In genomic region chr1:220044683-220045355, GRCh38 we compare ENCODE assay signal across 8 cellular contexts. TPM values are rescaled to one million over a fixed set of nuclear protein-coding genes. Genes with fewer than 3 reads are reported as not detected.
DNase-seq lines count a peak whose midpoint lies in the region; ATAC-seq and TF ChIP-seq lines count a peak whose summit lies in the region.

No MANE protein-coding gene starts in this region.

- no peaks in the 10 kb centered on the region for H3K27me3 Mint-ChIP-seq in activated CD4-positive, alpha-beta memory T cell treated with anti-CD3 and anti-CD28 coated beads, Interleukin-2, amount 10 ng/mL, durations not matched to agents 7 days and 5 days
- no peaks in the 10 kb centered on the region for H3K27me3 Mint-ChIP-seq in type B pancreatic cell

- H3K4me3 ChIP-seq in heart left ventricle (peak overlapping the region in 8 of 12 donors; percentile 67 to 97 (median 88)), iPS-18c (ENCODE audit: insufficient read depth, low read depth, low read length) (peak overlapping the region; percentile 96; the same call in 1 of the 2 replicates)

- H3K9me3 ChIP-seq in heart left ventricle (no peaks in the 10 kb centered on the region), iPS-18c (ENCODE audit: control insufficient read depth, insufficient read depth, low read length) (peaks cover 4% of the 10 kb centered on the region)

- CTCF ChIA-PET in activated CD4-positive, alpha-beta memory T cell treated with anti-CD3 and anti-CD28 coated beads, Interleukin-2, amount 10 ng/mL, durations not matched to agents 7 days and 5 days (lab: Charles Lee) = interaction anchor here (0.6 kb wide), 1 partner anchor 72 kb away, joined by 3 read pairs; no protein-coding TSS in a partner anchor

- intact Hi-C loops in heart left ventricle (cut with DNase I) = loop anchor here in 3 of 10 donors (5.0 kb wide), 2 partner anchors 42 to 47 kb away; partner anchors contain the start of genes IARS2 (in 2 of the 3) and BPNT1 (in 1 of the 3)
- intact Hi-C loops in Right ventricle myocardium superior (cut with DNase I) = no loop called here

- H3K27ac ChIP-seq in heart left ventricle = peak overlapping the region in 1 of 12 donors; percentile 86

- peaks cover 0 to 15% (median 8%) of the 10 kb centered on the region in 9 donors for H3K36me3 ChIP-seq in heart left ventricle

- ATAC-seq in heart left ventricle (no peak), Right ventricle myocardium superior (ENCODE audit: poor library complexity) (no peak), GM21737 (IDR thresholded peaks at IDR 0.05; ENCODE audit: unreplicated experiment) (no peak), GM18907 (IDR thresholded peaks at IDR 0.05; ENCODE audit: unreplicated experiment) (no peak), HG03439 (IDR thresholded peaks at IDR 0.05; ENCODE audit: unreplicated experiment) (no peak)

- H3K4me3 Mint-ChIP-seq in activated CD4-positive, alpha-beta memory T cell treated with anti-CD3 and anti-CD28 coated beads, Interleukin-2, amount 10 ng/mL, durations not matched to agents 7 days and 5 days = peak overlapping the region; percentile 95
- H3K4me3 Mint-ChIP-seq in type B pancreatic cell = peak overlapping the region; percentile 94

- H3K4me1 Mint-ChIP-seq in activated CD4-positive, alpha-beta memory T cell treated with anti-CD3 and anti-CD28 coated beads, Interleukin-2, amount 10 ng/mL, durations not matched to agents 7 days and 5 days = peaks cover 45% of the 10 kb centered on the region
- peaks cover 14% of the 10 kb centered on the region for H3K4me1 Mint-ChIP-seq in type B pancreatic cell (ENCODE audit: unreplicated experiment)

- no peak for TF ChIP-seq POLR2A in heart left ventricle (IDR thresholded peaks at IDR 0.05)

- H3K36me3 Mint-ChIP-seq in activated CD4-positive, alpha-beta memory T cell treated with anti-CD3 and anti-CD28 coated beads, Interleukin-2, amount 10 ng/mL, durations not matched to agents 7 days and 5 days (ENCODE audit: low read depth) = peaks cover 22% of the 10 kb centered on the region
- peaks cover 5% of the 10 kb centered on the region for H3K36me3 Mint-ChIP-seq in type B pancreatic cell

- no peak for TF ChIP-seq CTCF in heart left ventricle (IDR thresholded peaks at IDR 0.05)
- TF ChIP-seq CTCF in type B pancreatic cell (conservative IDR thresholded peaks at IDR 0.05) = no peak

- no peak for DNase-seq in heart left ventricle
- DNase-seq in Right ventricle myocardium superior = no peak
- DNase-seq in activated CD4-positive, alpha-beta memory T cell treated with anti-CD3 and anti-CD28 coated beads, Interleukin-2, amount 10 ng/mL, durations not matched to agents 7 days and 5 days = no peak
- DNase-seq in type B pancreatic cell (ENCODE audit: extremely low spot score, unreplicated experiment) = no peak

- POLR2A ChIA-PET in activated CD4-positive, alpha-beta memory T cell treated with anti-CD3 and anti-CD28 coated beads, Interleukin-2, amount 10 ng/mL, durations not matched to agents 7 days and 5 days (lab: Charles Lee) = interaction anchor here (1.0 to 1.3 kb wide), 3 partner anchors 20 to 49 kb away, joined by 3 to 4 read pairs (median 3); partner anchors contain the start of genes BPNT1 and IARS2

- H3K27me3 ChIP-seq in heart left ventricle = no peaks in the 10 kb centered on the region

- peaks cover 0 to 32% (median 10%) of the 10 kb centered on the region in 12 donors for H3K4me1 ChIP-seq in heart left ventricle

- H3K27ac Mint-ChIP-seq in activated CD4-positive, alpha-beta memory T cell treated with anti-CD3 and anti-CD28 coated beads, Interleukin-2, amount 10 ng/mL, durations not matched to agents 7 days and 5 days = peak overlapping the region; percentile 97
- H3K27ac Mint-ChIP-seq in type B pancreatic cell = peak overlapping the region; percentile 96

- 78 to 84% (median 81%) methylated on average over 4 of the region's 4 CpGs for WGBS in heart left ventricle, 4 donors

- no peaks in the 10 kb centered on the region for H3K9me3 Mint-ChIP-seq in activated CD4-positive, alpha-beta memory T cell treated with anti-CD3 and anti-CD28 coated beads, Interleukin-2, amount 10 ng/mL, durations not matched to agents 7 days and 5 days
- no peaks in the 10 kb centered on the region for H3K9me3 Mint-ChIP-seq in type B pancreatic cell

RNA-seq across cellular contexts. Expression of gene EPRS1, which starts 1.5 kb away (rescaled TPM):
- 10 to 100 TPM; 38.3 to 91.3 (median 65.3) TPM for total RNA-seq in heart left ventricle
- polyA plus RNA-seq in heart left ventricle = 10 to 100 TPM; 35.1 to 50.0 TPM
- total RNA-seq in Right ventricle myocardium superior = 55.2 TPM
- 100 to 1,000 TPM; 117 to 123 TPM for total RNA-seq in activated CD4-positive, alpha-beta memory T cell treated with anti-CD3 and anti-CD28 coated beads, Interleukin-2, amount 10 ng/mL, durations not matched to agents 7 days and 5 days
- 99.6 and 116 TPM in 2 replicates for total RNA-seq in type B pancreatic cell (ENCODE audit: low replicate concordance)

RNA-seq across cellular contexts. Expression of gene BPNT1, which starts 44.8 kb away (rescaled TPM):
- total RNA-seq in heart left ventricle (10 to 100 TPM; 13.4 to 25.8 (median 18.8) TPM), Right ventricle myocardium superior (19.9 TPM), type B pancreatic cell (ENCODE audit: low replicate concordance) (22.2 and 28.7 TPM in 2 replicates)
- 10 to 100 TPM in 1 of 2 donors, 1 to 10 TPM in 1; 7.4 to 19.9 TPM for polyA plus RNA-seq in heart left ventricle
- total RNA-seq in activated CD4-positive, alpha-beta memory T cell treated with anti-CD3 and anti-CD28 coated beads, Interleukin-2, amount 10 ng/mL, durations not matched to agents 7 days and 5 days = 10 to 100 TPM; 19.1 to 20.6 TPM

RNA-seq across cellular contexts. Expression of gene IARS2, which starts 49.1 kb away (rescaled TPM):
- total RNA-seq in heart left ventricle (10 to 100 TPM; 62.3 to 87.2 (median 79.3) TPM), Right ventricle myocardium superior (82.4 TPM), type B pancreatic cell (ENCODE audit: low replicate concordance) (66.3 and 67.3 TPM in 2 replicates)
- 10 to 100 TPM; 23.2 to 72.7 TPM for polyA plus RNA-seq in heart left ventricle
- total RNA-seq in activated CD4-positive, alpha-beta memory T cell treated with anti-CD3 and anti-CD28 coated beads, Interleukin-2, amount 10 ng/mL, durations not matched to agents 7 days and 5 days = 10 to 100 TPM; 54.9 to 55.5 TPM
